9 cellular contexts compared by ENCODE assay signal in genomic region chr18:57802869-57803118, GRCh38. TPM values are rescaled to one million over a fixed set of nuclear protein-coding genes. Genes with fewer than 3 reads are reported as not detected.
DNase-seq lines count a peak whose midpoint lies in the region; ATAC-seq, FAIRE-seq and TF ChIP-seq lines count a peak whose summit lies in the region.
"Had no signal": no experiment of that assay in that cellular context is flagged by ENCODE, and none has a peak within 500 bp of the region (broad histone marks: within the 10 kb centered on the region; RNA-seq: fewer than 3 reads in every experiment).

No MANE protein-coding gene starts in this region.

- H3K27ac ChIP-seq in K562 (ENCODE audit: extremely low read depth, low read depth, low read length) (no peak overlapping the region), mesenchymal stem cell (ENCODE audit: low read length, poor library complexity, severe bottlenecking) (no peak overlapping the region), upper lobe of right lung (peak overlapping the region; percentile 90)

- TF ChIP-seq EP300 in K562 (IDR thresholded peaks at IDR 0.05; ENCODE audit: low read length), result no peak

- peaks cover 3% of the 10 kb centered on the region for H3K36me3 Mint-ChIP-seq in activated naive CD8-positive, alpha-beta T cell treated with anti-CD3 and anti-CD28 coated beads for 36 hours
- H3K36me3 Mint-ChIP-seq in activated naive CD8-positive, alpha-beta T cell treated with anti-CD3 and anti-CD28 coated beads, Interleukin-2, amount 50 U/mL, for 24 hours (ENCODE audit: low read depth), result no peaks in the 10 kb centered on the region

- H2BK120ac ChIP-seq in mesenchymal stem cell (ENCODE audit: low read depth, low read length), result no peak overlapping the region

- peak overlapping the region; percentile 81 for H3K4me3 Mint-ChIP-seq in activated naive CD8-positive, alpha-beta T cell treated with anti-CD3 and anti-CD28 coated beads for 36 hours
- H3K4me3 Mint-ChIP-seq in activated naive CD8-positive, alpha-beta T cell treated with anti-CD3 and anti-CD28 coated beads, Interleukin-2, amount 50 U/mL, for 24 hours, result no peak overlapping the region

- H3K4me1 ChIP-seq in K562 (replicated peaks in 1 of 2; ENCODE audit: control insufficient read depth in 2 of 2, insufficient read depth in 2 of 2, low read length in 2 of 2) (peaks cover 0 to 22% of the 10 kb centered on the region in 2 experiments; a peak in 2 of 5 replicates), mesenchymal stem cell (ENCODE audit: control insufficient read depth, insufficient read depth, low read depth, low read length) (peaks cover 12% of the 10 kb centered on the region), upper lobe of right lung (peaks cover 8% of the 10 kb centered on the region)

- no peaks in the 10 kb centered on the region for H3K79me2 ChIP-seq in K562 (ENCODE audit: control insufficient read depth, insufficient read depth, low read length)

- CTCF ChIA-PET in K562 (lab: Yijun Ruan, JAX; ENCODE audit: low intra/inter-chr PET ratio), result no interaction called here

- H2BK12ac ChIP-seq in mesenchymal stem cell (ENCODE audit: low read length in 2 of 2), result peak overlapping the region in 1 of 2 experiments; percentile 37

- H3K4me2 ChIP-seq in K562 (ENCODE audit: insufficient read depth, low read length) (no peak overlapping the region), mesenchymal stem cell (ENCODE audit: low read length, poor library complexity, severe bottlenecking) (peak overlapping the region; percentile 85)

- FAIRE-seq in K562 (lab: Jason Lieb, UNC), result no peak

- peaks cover 78% of the 10 kb centered on the region for H3K27me3 Mint-ChIP-seq in activated naive CD8-positive, alpha-beta T cell treated with anti-CD3 and anti-CD28 coated beads for 36 hours
- peaks cover 64% of the 10 kb centered on the region for H3K27me3 Mint-ChIP-seq in activated naive CD8-positive, alpha-beta T cell treated with anti-CD3 and anti-CD28 coated beads, Interleukin-2, amount 50 U/mL, for 24 hours

- H3K14ac ChIP-seq in mesenchymal stem cell (ENCODE audit: low read length in 2 of 2), result peak overlapping the region in 1 of 2 experiments; percentile 18

- no peak for TF ChIP-seq POLR2A in K562 (conservative IDR thresholded peaks at IDR 0.05)

- TF ChIP-seq RAD21 in K562 (CRISPR knock-in tag; conservative IDR thresholded peaks at IDR 0.05 in 1 of 2, IDR thresholded peaks at IDR 0.05 in 1 of 2), result no peak

- in situ Hi-C loops in K562 (cut with MboI), result no loop called here

- peak overlapping the region in 1 of 2 experiments; percentile 32 for H3K4ac ChIP-seq in mesenchymal stem cell (ENCODE audit: low read depth in 1 of 2, low read length in 2 of 2)

- no peak for TF ChIP-seq CTCF in K562 (IDR thresholded peaks at IDR 0.05 in 2 of 3, conservative IDR thresholded peaks at IDR 0.05 in 1 of 3; ENCODE audit: insufficient read depth in 2 of 3, low read depth in 1 of 3, low read length in 3 of 3)
- no peak for TF ChIP-seq CTCF in upper lobe of right lung (IDR thresholded peaks at IDR 0.05)

- H3K79me1 ChIP-seq in mesenchymal stem cell (replicated peaks; ENCODE audit: low read length, poor library complexity, severe bottlenecking), result peaks cover 3% of the 10 kb centered on the region

- no peak overlapping the region for H4K8ac ChIP-seq in mesenchymal stem cell (ENCODE audit: low read length)

- intact Hi-C loops in K562 (cut with micrococcal nuclease), result no loop called here
- intact Hi-C loops in upper lobe of right lung (cut with DNase I), result no loop called here

- peaks cover 12 to 28% of the 10 kb centered on the region in 2 experiments; a peak in 3 of 5 replicates for H3K27me3 ChIP-seq in K562 (ENCODE audit: control insufficient read depth in 2 of 2, insufficient read depth in 2 of 2, low read length in 2 of 2)
- no peaks in the 10 kb centered on the region for H3K27me3 ChIP-seq in mesenchymal stem cell (ENCODE audit: control insufficient read depth in 1 of 2, insufficient read depth in 1 of 2, low read length in 2 of 2)
- no peaks in the 10 kb centered on the region for H3K27me3 ChIP-seq in upper lobe of right lung

- H3K9me1 ChIP-seq in K562 (ENCODE audit: control insufficient read depth, insufficient read depth, low read length), result no peaks in the 10 kb centered on the region

- peak overlapping the region; percentile 10; the same call in 1 of the 2 replicates for H3K4me3 ChIP-seq in K562
- peak overlapping the region; percentile 70 to 98 for H3K4me3 ChIP-seq in mesenchymal stem cell (ENCODE audit: insufficient read depth in 1 of 2, low read depth in 1 of 2, low read length in 2 of 2)
- peak overlapping the region; percentile 76 for H3K4me3 ChIP-seq in upper lobe of right lung

- DNase-seq in activated naive CD8-positive, alpha-beta T cell treated with anti-CD3 and anti-CD28 coated beads for 36 hours, result peak; percentile 38
- DNase-seq in activated naive CD8-positive, alpha-beta T cell treated with anti-CD3 and anti-CD28 coated beads, Interleukin-2, amount 50 U/mL, for 24 hours, result no peak
- no peak for DNase-seq in K562 (ENCODE audit: extremely low read depth in 1 of 4, low spot score in 3 of 4)
- DNase-seq in mesenchymal stem cell, result no peak
- DNase-seq in upper lobe of right lung, result no peak
- no peak for DNase-seq in AML-193 (lab: John Stamatoyannopoulos, UW)
- DNase-seq in foreskin melanocyte, result no peak
- DNase-seq in NCI-H345 treated with DMSO at 0.1 percent for 48 hours (lab: John Stamatoyannopoulos, UW; ENCODE audit: unreplicated experiment), result no peak

- H4K91ac ChIP-seq in mesenchymal stem cell (ENCODE audit: low read length), result no peak overlapping the region

- no peak overlapping the region for H3K27ac Mint-ChIP-seq in activated naive CD8-positive, alpha-beta T cell treated with anti-CD3 and anti-CD28 coated beads for 36 hours
- H3K27ac Mint-ChIP-seq in activated naive CD8-positive, alpha-beta T cell treated with anti-CD3 and anti-CD28 coated beads, Interleukin-2, amount 50 U/mL, for 24 hours, result no peak overlapping the region

- no TSS peak for BruUV-seq in K562 (replicated peaks; lab: Mats Ljungman, UMichigan)

- H3K36me3 ChIP-seq in K562 (ENCODE audit: control insufficient read depth, insufficient read depth, low read length) (no peaks in the 10 kb centered on the region), mesenchymal stem cell (ENCODE audit: control insufficient read depth in 1 of 2, insufficient read depth in 2 of 2, low read depth in 1 of 2, low read length in 2 of 2) (peaks cover 0 to 2% of the 10 kb centered on the region in 2 experiments), upper lobe of right lung (no peaks in the 10 kb centered on the region)

- no peaks in the 10 kb centered on the region for H4K20me1 ChIP-seq in K562 (replicated peaks; ENCODE audit: control insufficient read depth, insufficient read depth, low read length)

- peak overlapping the region in 1 of 2 experiments; percentile 54 for H3K18ac ChIP-seq in mesenchymal stem cell (ENCODE audit: low read depth in 1 of 2, low read length in 2 of 2)

- H3K9ac ChIP-seq in K562 (ENCODE audit: insufficient read depth in 1 of 2, low read depth in 2 of 2, low read length in 2 of 2) (peak overlapping the region in 1 of 2 experiments; percentile 35; a peak in 1 of 4 replicates), mesenchymal stem cell (ENCODE audit: low read length) (peak overlapping the region; percentile 92)

- H2BK15ac ChIP-seq in mesenchymal stem cell (ENCODE audit: low read depth, poor library complexity, severe bottlenecking), result no peak overlapping the region

- H3K9me3 ChIP-seq in K562 (replicated peaks; ENCODE audit: control insufficient read depth, insufficient read depth, low read depth, low read length), result no peaks in the 10 kb centered on the region
- H3K9me3 ChIP-seq in mesenchymal stem cell (ENCODE audit: control insufficient read depth, low read length), result no peaks in the 10 kb centered on the region
- H3K9me3 ChIP-seq in upper lobe of right lung, result no peaks in the 10 kb centered on the region

- POLR2A ChIA-PET in K562 (lab: Yijun Ruan, JAX), result no interaction called here

- no peak for ATAC-seq in activated naive CD8-positive, alpha-beta T cell treated with anti-CD3 and anti-CD28 coated beads, Interleukin-2, amount 50 U/mL, for 24 hours
- ATAC-seq in K562, result peak; percentile 34; the same call in 1 of the 3 replicates
- ATAC-seq in upper lobe of right lung, result no peak

- H2AFZ ChIP-seq in K562 (ENCODE audit: low read depth, low read length) (no peak overlapping the region), mesenchymal stem cell (ENCODE audit: low read depth, low read length) (peak overlapping the region; percentile 29)

- WGBS in K562 (ENCODE audit: insufficient coverage, low coverage, missing lambda C conversion rate), result no CpG with 5 or more reads among the region's 31 CpGs
- 0% methylated on average over 19 of the region's 31 CpGs for WGBS in mesenchymal stem cell

- H2AK5ac ChIP-seq in mesenchymal stem cell (ENCODE audit: low read length, severe bottlenecking), result no peak overlapping the region

- H3K23ac ChIP-seq in mesenchymal stem cell (ENCODE audit: low read length in 2 of 2), result no peak overlapping the region

- peaks cover 15% of the 10 kb centered on the region for H3K4me1 Mint-ChIP-seq in activated naive CD8-positive, alpha-beta T cell treated with anti-CD3 and anti-CD28 coated beads for 36 hours
- peaks cover 19% of the 10 kb centered on the region for H3K4me1 Mint-ChIP-seq in activated naive CD8-positive, alpha-beta T cell treated with anti-CD3 and anti-CD28 coated beads, Interleukin-2, amount 50 U/mL, for 24 hours

- no peaks in the 10 kb centered on the region for H3K9me3 Mint-ChIP-seq in activated naive CD8-positive, alpha-beta T cell treated with anti-CD3 and anti-CD28 coated beads for 36 hours
- no peaks in the 10 kb centered on the region for H3K9me3 Mint-ChIP-seq in activated naive CD8-positive, alpha-beta T cell treated with anti-CD3 and anti-CD28 coated beads, Interleukin-2, amount 50 U/mL, for 24 hours

- H2BK5ac ChIP-seq in mesenchymal stem cell (ENCODE audit: low read depth, low read length, poor library complexity, severe bottlenecking), result no peak overlapping the region

RNA-seq across cellular contexts. Expression of gene ATP8B1, which starts 0.3 kb away (rescaled TPM):
- 1 to 10 TPM; 1.4 to 1.5 TPM for total RNA-seq in activated naive CD8-positive, alpha-beta T cell treated with anti-CD3 and anti-CD28 coated beads for 36 hours
- 0.79 TPM in 1 of 2 replicates, not detected in the other for total RNA-seq in K562 (2011; cell fraction: chromatin; rRNA removed; ENCODE audit: low replicate concordance)
- under 0.01 and 0.13 TPM in 2 replicates for total RNA-seq in K562 (2011; cell fraction: nucleolus; rRNA removed)
- total RNA-seq in K562 (2011; cell fraction: nucleoplasm; rRNA removed), result 0.07 TPM in 1 of 2 replicates, not detected in the other
- total RNA-seq in K562 (2014; rRNA removed) (0.04 TPM in 1 of 2 replicates, not detected in the other), K562 (2014; rRNA removed; fragmentation: Illumina TruSeq; extraction: Trizol) (0.04 and 0.22 TPM in 2 replicates), K562 (2015; rRNA removed; fragmentation: Illumina TruSeq; extraction: Trizol) (0.04 TPM in 1 of 2 replicates, not detected in the other), K562 (2021) (0.20 and 0.22 TPM in 2 replicates), upper lobe of right lung (30.7 TPM)
- polyA plus RNA-seq in K562 (2011; rRNA removed) (0.01 and 0.07 TPM in 2 replicates), K562 (2014; fragmentation: Illumina TruSeq; extraction: Trizol) (0.03 TPM in 1 of 2 replicates, not detected in the other), K562 (2014; fragmentation: Nextera tagmentation; extraction: Ambion mirVana) (not detected), K562 (2014; rRNA removed) (0.01 TPM in 1 of 2 replicates, not detected in the other)
- 0.01 and 0.55 TPM in 2 replicates for polyA plus RNA-seq in K562 (2011; cell fraction: cytosol; rRNA removed)
- 0.04 TPM in 1 of 2 replicates, not detected in the other for polyA plus RNA-seq in K562 (2011; cell fraction: nucleus; rRNA removed)
- 0.08 TPM in 2 replicates for polyA plus RNA-seq in K562 (2012)
- 0.14 and 0.24 TPM in 2 replicates for polyA minus RNA-seq in K562 (2011; rRNA and poly(A)+ RNA removed)
- not detected in 2 replicates for polyA minus RNA-seq in K562 (2011; cell fraction: cytosol; rRNA and poly(A)+ RNA removed)
- polyA minus RNA-seq in K562 (2011; cell fraction: nucleus; rRNA and poly(A)+ RNA removed), result 0.22 TPM in 1 of 2 replicates, not detected in the other
- 4.3 TPM for polyA plus RNA-seq in mesenchymal stem cell (2013, experiment 1 of 2)
- 4.2 TPM for polyA plus RNA-seq in mesenchymal stem cell (2013, experiment 2 of 2)
- total RNA-seq: T-helper 2 cell treated with Interferon-gamma antibody and Interleukin-4, amounts not matched to agents 100 ng/mL and 5 ng/mL, for 36 hours had no signal

Comparison
In these comparisons a context has a peak if more than half of its experiments do, and no peak if none do; other contexts are left out.
1. H3K4me3 ChIP-seq: peak in every context shown above with its lines; median percentile 84 in mesenchymal stem cell; 76 in upper lobe of right lung; 10 in K562.
2. RNA of gene ATP8B1, which starts 0.3 kb away (total RNA-seq): 30.7 TPM in upper lobe of right lung (single experiment); 1.4 to 1.5 TPM in activated naive CD8-positive, alpha-beta T cell treated with anti-CD3 and anti-CD28 coated beads for 36 hours and under 0.01 to 0.79 TPM in K562; every median in the first group is over 10 times any median in the second.